8 cellular contexts compared by ENCODE assay signal in the genomic region with DNA sequence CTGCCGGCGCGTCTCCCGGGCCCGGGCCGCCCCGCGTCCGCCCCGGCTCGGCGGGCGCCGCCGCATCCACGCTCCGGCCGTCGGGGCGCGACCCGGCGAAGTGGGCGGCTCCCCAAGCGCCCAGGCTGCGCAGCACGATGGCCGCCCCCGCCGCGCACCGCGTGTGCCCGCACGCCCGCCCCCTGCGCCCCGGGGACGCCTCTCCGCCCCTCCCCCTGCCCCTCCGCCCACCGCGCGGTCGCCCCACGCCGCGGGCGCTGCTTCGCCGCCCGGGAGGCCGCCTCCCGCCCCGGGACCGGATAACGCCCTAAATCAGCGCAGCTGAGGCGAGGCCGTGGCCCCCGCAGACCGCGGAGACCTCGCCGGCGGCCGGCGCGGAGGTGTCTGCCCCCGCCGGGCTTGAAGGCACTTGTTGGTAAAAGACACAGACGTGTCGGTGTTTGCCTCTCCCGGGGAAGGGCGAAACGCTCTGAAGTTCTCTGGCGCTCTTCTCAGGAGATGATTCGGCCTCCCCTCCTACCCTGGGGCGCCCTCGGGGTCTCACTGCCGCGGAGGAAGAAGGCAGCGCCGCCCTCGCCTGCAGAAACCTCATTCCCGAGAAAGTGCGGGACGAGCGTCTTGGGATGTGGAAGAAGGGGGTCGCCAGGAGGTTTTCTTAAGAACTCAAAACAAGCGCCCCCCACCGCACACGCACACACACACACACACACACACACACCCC. TPM values are rescaled to one million over a fixed set of nuclear protein-coding genes. Genes with fewer than 3 reads are reported as not detected.
DNase-seq lines count a peak whose midpoint lies in the region; ATAC-seq and TF ChIP-seq lines count a peak whose summit lies in the region.

A gene with protein sequence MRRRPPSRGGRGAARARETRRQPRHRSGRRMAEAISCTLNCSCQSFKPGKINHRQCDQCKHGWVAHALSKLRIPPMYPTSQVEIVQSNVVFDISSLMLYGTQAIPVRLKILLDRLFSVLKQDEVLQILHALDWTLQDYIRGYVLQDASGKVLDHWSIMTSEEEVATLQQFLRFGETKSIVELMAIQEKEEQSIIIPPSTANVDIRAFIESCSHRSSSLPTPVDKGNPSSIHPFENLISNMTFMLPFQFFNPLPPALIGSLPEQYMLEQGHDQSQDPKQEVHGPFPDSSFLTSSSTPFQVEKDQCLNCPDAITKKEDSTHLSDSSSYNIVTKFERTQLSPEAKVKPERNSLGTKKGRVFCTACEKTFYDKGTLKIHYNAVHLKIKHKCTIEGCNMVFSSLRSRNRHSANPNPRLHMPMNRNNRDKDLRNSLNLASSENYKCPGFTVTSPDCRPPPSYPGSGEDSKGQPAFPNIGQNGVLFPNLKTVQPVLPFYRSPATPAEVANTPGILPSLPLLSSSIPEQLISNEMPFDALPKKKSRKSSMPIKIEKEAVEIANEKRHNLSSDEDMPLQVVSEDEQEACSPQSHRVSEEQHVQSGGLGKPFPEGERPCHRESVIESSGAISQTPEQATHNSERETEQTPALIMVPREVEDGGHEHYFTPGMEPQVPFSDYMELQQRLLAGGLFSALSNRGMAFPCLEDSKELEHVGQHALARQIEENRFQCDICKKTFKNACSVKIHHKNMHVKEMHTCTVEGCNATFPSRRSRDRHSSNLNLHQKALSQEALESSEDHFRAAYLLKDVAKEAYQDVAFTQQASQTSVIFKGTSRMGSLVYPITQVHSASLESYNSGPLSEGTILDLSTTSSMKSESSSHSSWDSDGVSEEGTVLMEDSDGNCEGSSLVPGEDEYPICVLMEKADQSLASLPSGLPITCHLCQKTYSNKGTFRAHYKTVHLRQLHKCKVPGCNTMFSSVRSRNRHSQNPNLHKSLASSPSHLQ (minus strand): TSS at position 102 of the 721 bp plus-strand sequence. CDS start 36 bp downstream, at position 66.

- TF ChIP-seq POLR2A in gastroesophageal sphincter (IDR thresholded peaks at IDR 0.05) (no peak), erythroblast (IDR thresholded peaks at IDR 0.05; ENCODE audit: low read length) (no peak)

- no peaks in the 10 kb centered on the region for H3K9me3 ChIP-seq in gastroesophageal sphincter
- H3K9me3 ChIP-seq in psoas muscle = no peaks in the 10 kb centered on the region

- peak within 1 kb of the TSS; percentile 23 to 51 for H3K4me3 ChIP-seq in gastroesophageal sphincter
- H3K4me3 ChIP-seq in psoas muscle = peak within 1 kb of the TSS; percentile 60

- H3K4me1 ChIP-seq in gastroesophageal sphincter = peaks cover 0 to 22% (median 6%) of the 10 kb centered on the region in 3 donors
- H3K4me1 ChIP-seq in psoas muscle = no peaks in the 10 kb centered on the region

- peak; percentile 48 for DNase-seq in EL
- no peak for DNase-seq in psoas muscle
- no peak for DNase-seq in COR-L47 (lab: John Stamatoyannopoulos, UW)
- DNase-seq in erythroblast (lab: John Stamatoyannopoulos, UW) = no peak
- no peak for DNase-seq in activated effector memory CD4-positive, alpha-beta T cell treated with anti-CD3 and anti-CD28 coated beads, Interleukin-2, amount 50 U/mL, for 16 hours
- no peak for DNase-seq in GM19240 (ENCODE audit: insufficient read length, low spot score)

- H3K36me3 ChIP-seq in gastroesophageal sphincter = no peaks in the 10 kb centered on the region
- H3K36me3 ChIP-seq in psoas muscle (ENCODE audit: insufficient read depth in 1 of 2, low read depth in 1 of 2) = no peaks in the 10 kb centered on the region

- H3K27me3 ChIP-seq in gastroesophageal sphincter (peaks cover 75% of the 10 kb centered on the region), psoas muscle (ENCODE audit: insufficient read depth in 3 of 3, low read length in 2 of 3) (peaks cover 0 to 81% (median 26%) of the 10 kb centered on the region in 3 donors)

- intact Hi-C loops in psoas muscle (cut with DNase I) = no loop called here

- TF ChIP-seq CTCF in VCaP (conservative IDR thresholded peaks at IDR 0.05) = no peak
- no peak for TF ChIP-seq CTCF in gastroesophageal sphincter (IDR thresholded peaks at IDR 0.05)
- TF ChIP-seq CTCF in psoas muscle (IDR thresholded peaks at IDR 0.05) = no peak

- no peak for TF ChIP-seq EP300 in gastroesophageal sphincter (IDR thresholded peaks at IDR 0.05)

- WGBS in gastroesophageal sphincter (ENCODE audit: low coverage in 1 of 2), 2 donors = 0% methylated on average over 3 of the region's 93 CpGs; no CpG with 5 or more reads in 1 of the 2 donors
- WGBS in psoas muscle, 3 donors = 4 to 7% (median 6%) methylated on average over 32 to 91 of the region's 93 CpGs

- no peak for ATAC-seq in gastroesophageal sphincter
- no peak for ATAC-seq in psoas muscle

- peak within 1 kb of the TSS; percentile 54; the same call in 1 of the 2 replicates for H3K27ac ChIP-seq in VCaP
- no peak within 1 kb of the TSS for H3K27ac ChIP-seq in gastroesophageal sphincter
- H3K27ac ChIP-seq in psoas muscle = no peak within 1 kb of the TSS

RNA-seq across cellular contexts. Expression of the gene that starts here (rescaled TPM):
- total RNA-seq in gastroesophageal sphincter = 1 to 10 TPM in 1 of 4 donors, under 1 TPM in 3; 0.16 to 2.0 (median 0.27) TPM
- under 1 TPM; 0.10 to 0.26 (median 0.15) TPM for total RNA-seq in psoas muscle
- polyA plus RNA-seq in psoas muscle = under 1 TPM; 0.04 to 0.10 (median 0.09) TPM
